17 cellular contexts compared by ENCODE assay signal in genomic region chr7:132390705-132391104, GRCh38.
DNase-seq lines count a peak whose midpoint lies in the region; ATAC-seq, FAIRE-seq and TF ChIP-seq lines count a peak whose summit lies in the region.
"Had no signal": no experiment of that assay in that cellular context is flagged by ENCODE, and none has a peak within 500 bp of the region (broad histone marks: within the 10 kb centered on the region; RNA-seq: fewer than 3 reads in every experiment).

No MANE protein-coding gene starts in this region.

- H3K27me3 ChIP-seq in fibroblast of lung (ENCODE audit: control insufficient read depth, insufficient read depth, low read length) = no peaks in the 10 kb centered on the region
- H3K27me3 ChIP-seq: breast epithelium, Peyer's patch had no signal

- peaks cover 2% of the 10 kb centered on the region for H3K4me1 ChIP-seq in fibroblast of lung (ENCODE audit: control insufficient read depth, extremely low read depth, insufficient read depth, low read length)
- H3K4me1 ChIP-seq: breast epithelium had no signal

- DNase-seq in EH (ENCODE audit: low read depth) (peak; percentile 51), RCC 7860 (ENCODE audit: low spot score) (peak; percentile 24), fibroblast of lung (ENCODE audit: low read depth in 2 of 2) (peak; percentile 55 to 94), renal cortical epithelial cell (ENCODE audit: low read depth) (peak; percentile 13)
- DNase-seq in activated T-cell treated with anti-CD3 and anti-CD28 coated beads, Interleukin-2, amount 50 U/mL, for 1 hour = no peak
- DNase-seq in activated effector memory CD4-positive, alpha-beta T cell treated with Interleukin-2 at 50 U/mL for 16 hours = no peak
- no peak for DNase-seq in stimulated activated naive CD8-positive, alpha-beta T cell treated with anti-CD3 and anti-CD28 coated beads, Interleukin-15, Interleukin-2, amounts not matched to agents 100 U/mL and 50 U/mL, for 24 hours
- DNase-seq: CD4-positive, alpha-beta T cell; NCI-H2227 treated with DMSO at 0.1 percent for 48 hours; Peyer's patch; stimulated activated CD4-positive, alpha-beta T cell treated with anti-CD3 and anti-CD28 coated beads, Interleukin-1b, Interleukin-23, amount 100 ng/mL, for 48 hours had no signal

- no peak for FAIRE-seq in RCC 7860 (lab: Jason Lieb, UNC)
- FAIRE-seq: endometrium, G401.6, GM18507 had no signal

- no peaks in the 10 kb centered on the region for H3K36me3 ChIP-seq in fibroblast of lung (ENCODE audit: control insufficient read depth, insufficient read depth, low read length)
- H3K36me3 ChIP-seq: breast epithelium, Peyer's patch had no signal

- H4K20me1 ChIP-seq in fibroblast of lung (ENCODE audit: control insufficient read depth, extremely low read depth, insufficient read depth, low read length) = no peaks in the 10 kb centered on the region

- no peaks in the 10 kb centered on the region for H3K79me2 ChIP-seq in fibroblast of lung (ENCODE audit: control insufficient read depth, insufficient read depth, low read length)

- no peak for TF ChIP-seq CTCF in fibroblast of lung (conservative IDR thresholded peaks at IDR 0.05 in 1 of 2, IDR thresholded peaks at IDR 0.05 in 1 of 2; ENCODE audit: low read depth in 1 of 2, low read length in 2 of 2)

- no peak overlapping the region for H2AFZ ChIP-seq in fibroblast of lung (ENCODE audit: low read length)

- no peak overlapping the region for H3K4me2 ChIP-seq in fibroblast of lung (ENCODE audit: extremely low read depth, insufficient read depth, low read length)

- no peak for ATAC-seq in GM18519 (IDR thresholded peaks at IDR 0.05; ENCODE audit: low FRiP score, unreplicated experiment)
- no peak for ATAC-seq in stimulated activated naive CD8-positive, alpha-beta T cell treated with anti-CD3 and anti-CD28 coated beads, Interleukin-15, Interleukin-2, amounts not matched to agents 100 U/mL and 50 U/mL, for 24 hours
- ATAC-seq: HCT116 had no signal

- H3K4me3 ChIP-seq in fibroblast of lung (replicated peaks in 1 of 4; ENCODE audit: control extremely low read depth in 1 of 4, insufficient read depth in 1 of 4, low read depth in 3 of 4, low read length in 4 of 4) = no peak overlapping the region
- H3K4me3 ChIP-seq: breast epithelium, Peyer's patch had no signal

- H3K27ac ChIP-seq in fibroblast of lung (ENCODE audit: insufficient read depth, low read length) = no peak overlapping the region
- H3K27ac ChIP-seq: breast epithelium, Peyer's patch had no signal

- H3K9me3 ChIP-seq in fibroblast of lung (ENCODE audit: control insufficient read depth, insufficient read depth, low read depth, low read length) = no peaks in the 10 kb centered on the region
- H3K9me3 ChIP-seq: breast epithelium, Peyer's patch had no signal

- no peak overlapping the region for H3K9ac ChIP-seq in fibroblast of lung (ENCODE audit: insufficient read depth, low read length)

Comparison
In these comparisons a context has a peak if more than half of its experiments do, and no peak if none do; other contexts are left out.
1. DNase-seq: peak in EH (single experiment), RCC 7860 (single experiment), fibroblast of lung (2 of 2) and renal cortical epithelial cell (single experiment); none in activated T-cell treated with anti-CD3 and anti-CD28 coated beads, Interleukin-2, amount 50 U/mL, for 1 hour (single experiment), activated effector memory CD4-positive, alpha-beta T cell treated with Interleukin-2 at 50 U/mL for 16 hours (single experiment) and stimulated activated naive CD8-positive, alpha-beta T cell treated with anti-CD3 and anti-CD28 coated beads, Interleukin-15, Interleukin-2, amounts not matched to agents 100 U/mL and 50 U/mL, for 24 hours (single experiment).